Comparison of ENCODE assay signal across 2 cellular contexts in genomic region chr14:72045885-72046284, GRCh38.
TF ChIP-seq lines count a peak whose summit lies in the region.

No MANE protein-coding gene starts in this region.

TF ChIP-seq in HepG2, 621 proteins besides CTCF, POLR2A, EP300 and RAD21:
- TF ChIP-seq, protein P1, sequence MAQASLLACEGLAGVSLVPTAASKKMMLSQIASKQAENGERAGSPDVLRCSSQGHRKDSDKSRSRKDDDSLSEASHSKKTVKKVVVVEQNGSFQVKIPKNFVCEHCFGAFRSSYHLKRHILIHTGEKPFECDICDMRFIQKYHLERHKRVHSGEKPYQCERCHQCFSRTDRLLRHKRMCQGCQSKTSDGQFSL (CRISPR knock-in tag; IDR thresholded peaks at IDR 0.05) = no peak
- TF ChIP-seq KDM1A (CRISPR knock-in tag; IDR thresholded peaks at IDR 0.05) (no peak), ATF7 (IDR thresholded peaks at IDR 0.05) (peak; percentile 85), ATF7 (CRISPR knock-in tag; IDR thresholded peaks at IDR 0.05) (no peak), KAT2B (IDR thresholded peaks at IDR 0.05; ENCODE audit: borderline replicate concordance, low read depth, low read length) (no peak), ZBTB46 (CRISPR knock-in tag; IDR thresholded peaks at IDR 0.05; ENCODE audit: borderline replicate concordance) (no peak), CREB1 (IDR thresholded peaks at IDR 0.05) (peak; percentile 85), CREB1 (CRISPR knock-in tag; IDR thresholded peaks at IDR 0.05) (no peak), HMGXB3 (CRISPR knock-in tag; IDR thresholded peaks at IDR 0.05; ENCODE audit: borderline replicate concordance) (no peak), ZNF263 (CRISPR knock-in tag; IDR thresholded peaks at IDR 0.05) (no peak), ZBTB10 (CRISPR knock-in tag; IDR thresholded peaks at IDR 0.05; ENCODE audit: borderline replicate concordance) (no peak)

TF ChIP-seq in H1, 55 proteins besides CTCF, POLR2A, EP300 and RAD21:
- TF ChIP-seq HDAC2 (IDR thresholded peaks at IDR 0.05; ENCODE audit: borderline replicate concordance in 1 of 2, low read depth in 2 of 2, low read length in 2 of 2) = no peak
- TF ChIP-seq, protein P2, sequence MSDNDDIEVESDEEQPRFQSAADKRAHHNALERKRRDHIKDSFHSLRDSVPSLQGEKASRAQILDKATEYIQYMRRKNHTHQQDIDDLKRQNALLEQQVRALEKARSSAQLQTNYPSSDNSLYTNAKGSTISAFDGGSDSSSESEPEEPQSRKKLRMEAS (IDR thresholded peaks at IDR 0.05) = no peak
- TF ChIP-seq NRF1 (IDR thresholded peaks at IDR 0.05; ENCODE audit: low read depth, low read length) = no peak
- no peak for TF ChIP-seq TAF1 (IDR thresholded peaks at IDR 0.05; ENCODE audit: low read depth, low read length)
- TF ChIP-seq CTBP2 (IDR thresholded peaks at IDR 0.05; ENCODE audit: borderline replicate concordance, insufficient read depth, insufficient read length, low read length) = no peak
- TF ChIP-seq TCF12 (IDR thresholded peaks at IDR 0.05; ENCODE audit: low read depth, low read length) = no peak
- no peak for TF ChIP-seq SP1 (IDR thresholded peaks at IDR 0.05; ENCODE audit: low read depth, low read length)
- TF ChIP-seq CHD2 (IDR thresholded peaks at IDR 0.05; ENCODE audit: low read length) = no peak
- TF ChIP-seq E2F6 (IDR thresholded peaks at IDR 0.05) = no peak
- TF ChIP-seq KDM5A (IDR thresholded peaks at IDR 0.05; ENCODE audit: low read length) = no peak
- TF ChIP-seq ATF3 (IDR thresholded peaks at IDR 0.05; ENCODE audit: insufficient read depth, low read depth, low read length) = no peak
- no peak for TF ChIP-seq CREB1 (IDR thresholded peaks at IDR 0.05)
- no peak for TF ChIP-seq USF2 (IDR thresholded peaks at IDR 0.05; ENCODE audit: low read length)
- TF ChIP-seq CBX8 (IDR thresholded peaks at IDR 0.05; ENCODE audit: borderline replicate concordance, low read depth, low read length) = no peak
